8 cellular contexts compared by ENCODE assay signal in genomic region chr13:51148952-51149573, GRCh38. TPM values are rescaled to one million over a fixed set of nuclear protein-coding genes. Genes with fewer than 3 reads are reported as not detected.
DNase-seq lines count a peak whose midpoint lies in the region; ATAC-seq and TF ChIP-seq lines count a peak whose summit lies in the region.

No MANE protein-coding gene starts in this region.

- no peaks in the 10 kb centered on the region for H3K36me3 Mint-ChIP-seq in CD4-positive, alpha-beta memory T cell

- no peak overlapping the region for H3K4me3 Mint-ChIP-seq in CD4-positive, alpha-beta memory T cell

- H3K27ac ChIP-seq in OCI-LY1 (ENCODE audit: low read depth, low read length, poor library complexity, severe bottlenecking), result no peak overlapping the region
- no peak overlapping the region for H3K27ac ChIP-seq in CD4-positive, alpha-beta memory T cell (ENCODE audit: low read depth, low read length)

- peak; percentile 50 for TF ChIP-seq CTCF in OCI-LY1 (IDR thresholded peaks at IDR 0.05; ENCODE audit: low read length)
- TF ChIP-seq CTCF in epithelial cell of esophagus (IDR thresholded peaks at IDR 0.05; ENCODE audit: insufficient read depth, low read depth, low read length, missing control alignments), result peak; percentile 75

- H3K9me3 ChIP-seq in OCI-LY1 (ENCODE audit: low read length), result 0 out of 2 replicates have a peak, but pooled peaks cover under 1% of the 10 kb centered on the region
- no peaks in the 10 kb centered on the region for H3K9me3 ChIP-seq in CD4-positive, alpha-beta memory T cell (ENCODE audit: control insufficient read depth in 1 of 2, low read length in 2 of 2)

- H3K36me3 ChIP-seq in OCI-LY1 (ENCODE audit: insufficient read depth, low read length), result no peaks in the 10 kb centered on the region
- no peaks in the 10 kb centered on the region for H3K36me3 ChIP-seq in CD4-positive, alpha-beta memory T cell (ENCODE audit: insufficient read depth, low read length)

- no peak overlapping the region for H3K4me2 ChIP-seq in OCI-LY1 (ENCODE audit: low read length)

- H3K4me1 Mint-ChIP-seq in CD4-positive, alpha-beta memory T cell, result peaks cover 0 to 2% (median under 1%) of the 10 kb centered on the region in 4 donors

- H3K27ac Mint-ChIP-seq in CD4-positive, alpha-beta memory T cell, result no peak overlapping the region

- CTCF ChIA-PET in CD4-positive, alpha-beta memory T cell (lab: Charles Lee; ENCODE audit: partially characterized antibody), result interaction anchor here (0.7 kb wide), 1 partner anchor 666 kb away, joined by 3 read pairs; no protein-coding TSS in a partner anchor

- no peaks in the 10 kb centered on the region for H3K9me2 ChIP-seq in OCI-LY1 (ENCODE audit: low read depth, low read length)

- intact Hi-C loops in CD4-positive, alpha-beta memory T cell (cut with micrococcal nuclease), result no loop called here

- no peaks in the 10 kb centered on the region for H3K4me1 ChIP-seq in OCI-LY1 (ENCODE audit: insufficient read depth, low read length, severe bottlenecking)
- H3K4me1 ChIP-seq in CD4-positive, alpha-beta memory T cell (ENCODE audit: insufficient read depth, low read length), result no peaks in the 10 kb centered on the region

- H3K4me3 ChIP-seq in OCI-LY1 (ENCODE audit: low read depth, low read length, poor library complexity, severe bottlenecking) (no peak overlapping the region), epithelial cell of esophagus (ENCODE audit: low read length) (no peak overlapping the region)
- no peak overlapping the region for H3K4me3 ChIP-seq in CD4-positive, alpha-beta memory T cell (ENCODE audit: low read length in 2 of 2)

- H3K9me3 Mint-ChIP-seq in CD4-positive, alpha-beta memory T cell, result peaks cover 0 to 11% (median 0%) of the 10 kb centered on the region in 8 donors

- H3K9ac ChIP-seq in OCI-LY1 (ENCODE audit: low read length), result no peak overlapping the region

- POLR2A ChIA-PET in CD4-positive, alpha-beta memory T cell (lab: Charles Lee; ENCODE audit: partially characterized antibody), result no interaction called here

- no peaks in the 10 kb centered on the region for H3K79me2 ChIP-seq in OCI-LY1 (ENCODE audit: insufficient read depth, low read length)

- H3K27me3 Mint-ChIP-seq in CD4-positive, alpha-beta memory T cell, result peaks cover 16 to 23% of the 10 kb centered on the region in 2 donors

- no peak for ATAC-seq in GM21360 (IDR thresholded peaks at IDR 0.05; ENCODE audit: unreplicated experiment)

- no peak overlapping the region for H2AFZ ChIP-seq in OCI-LY1 (ENCODE audit: low read length)

- no peaks in the 10 kb centered on the region for H4K20me1 ChIP-seq in OCI-LY1 (ENCODE audit: insufficient read depth, low read length)

- DNase-seq in activated T-cell treated with anti-CD3 and anti-CD28 coated beads, Interleukin-2, amount 50 U/mL, for 48 hours, result peak; percentile 22 to 41
- no peak for DNase-seq in activated T-cell treated with anti-CD3 and anti-CD28 coated beads for 4 hours
- peak; percentile 50 for DNase-seq in epithelial cell of esophagus (ENCODE audit: low read depth)
- DNase-seq in midbrain (lab: John Stamatoyannopoulos, UW), result peak; percentile 79
- no peak for DNase-seq in CD4-positive, alpha-beta memory T cell
- DNase-seq in COLO668 (lab: John Stamatoyannopoulos, UW; ENCODE audit: unreplicated experiment), result no peak

- no peaks in the 10 kb centered on the region for H3F3A ChIP-seq in OCI-LY1 (ENCODE audit: insufficient read depth, low read length)

- 0 out of 2 replicates have a peak, but pooled peaks cover 8% of the 10 kb centered on the region for H3K27me3 ChIP-seq in OCI-LY1 (ENCODE audit: insufficient read depth, low read length)
- H3K27me3 ChIP-seq in CD4-positive, alpha-beta memory T cell (ENCODE audit: insufficient read depth, low read length), result peaks cover 6% of the 10 kb centered on the region

RNA-seq across cellular contexts. Expression of gene C13orf42, which starts 38.0 kb away (rescaled TPM):
- total RNA-seq in CD4-positive, alpha-beta memory T cell, result not detected
- polyA plus RNA-seq in CD4-positive, alpha-beta memory T cell, result not detected

Comparison
In these comparisons a context has a peak if more than half of its experiments do, and no peak if none do; other contexts are left out.
1. DNase-seq: peak in activated T-cell treated with anti-CD3 and anti-CD28 coated beads, Interleukin-2, amount 50 U/mL, for 48 hours (2 of 2), epithelial cell of esophagus (single experiment) and midbrain (single experiment); none in activated T-cell treated with anti-CD3 and anti-CD28 coated beads for 4 hours (single experiment), CD4-positive, alpha-beta memory T cell (0 of 5) and COLO668 (single experiment).